ENCODE assay signal across 12 cellular contexts in genomic region chr18:54822872-54823845, GRCh38. TPM values are rescaled to one million over a fixed set of nuclear protein-coding genes. Genes with fewer than 3 reads are reported as not detected.
DNase-seq lines count a peak whose midpoint lies in the region; TF ChIP-seq lines count a peak whose summit lies in the region.
"Had no signal": no experiment of that assay in that cellular context is flagged by ENCODE, and none has a peak within 500 bp of the region (broad histone marks: within the 10 kb centered on the region; RNA-seq: fewer than 3 reads in every experiment).

No MANE protein-coding gene starts in this region.

- no peaks in the 10 kb centered on the region for H3K36me3 ChIP-seq in kidney epithelial cell (ENCODE audit: control insufficient read depth, insufficient read depth, low read length)
- no peaks in the 10 kb centered on the region for H3K36me3 ChIP-seq in transverse colon
- H3K36me3 ChIP-seq: spleen had no signal

- no peak for TF ChIP-seq CTCF in astrocyte of the cerebellum (IDR thresholded peaks at IDR 0.05; ENCODE audit: low read depth, low read length, missing control alignments)
- no peak for TF ChIP-seq CTCF in kidney epithelial cell (IDR thresholded peaks at IDR 0.05; ENCODE audit: insufficient read depth, low read length, poor library complexity, severe bottlenecking)
- TF ChIP-seq CTCF in transverse colon (IDR thresholded peaks at IDR 0.05): no peak

- in situ Hi-C loops in KBM-7 (cut with MboI; ENCODE audit: low pct_unique_long_range_greater_than_20kb, low sequenced_read_pairs) (no loop called here), astrocyte of the cerebellum (cut with HindIII; ENCODE audit: low sequenced_read_pairs) (no loop called here), transverse colon (cut with MboI; ENCODE audit: low pct_ligation_motif_present in 1 of 4, low pct_unique_long_range_greater_than_20kb in 1 of 4, low sequenced_read_pairs in 3 of 4) (no loop called here)

- 82 to 84% methylated on average over 6 of the region's 6 CpGs for WGBS in transverse colon (ENCODE audit: low coverage in 1 of 2), 2 donors

- TF ChIP-seq POLR2A in transverse colon (IDR thresholded peaks at IDR 0.05): no peak

- peaks cover 0 to 5% (median 2%) of the 10 kb centered on the region in 4 donors for H3K4me1 ChIP-seq in transverse colon

- H3K27ac ChIP-seq in caudate nucleus (ENCODE audit: low read depth, low read length) (no peak overlapping the region), transverse colon (no peak overlapping the region)
- H3K27ac ChIP-seq: spleen had no signal

- no peaks in the 10 kb centered on the region for H3K9me3 ChIP-seq in transverse colon
- H3K9me3 ChIP-seq: spleen had no signal

- no peak overlapping the region for H3K4me3 ChIP-seq in astrocyte of the cerebellum (ENCODE audit: low read depth, low read length)
- H3K4me3 ChIP-seq in kidney epithelial cell (ENCODE audit: low read depth, low read length): no peak overlapping the region
- H3K4me3 ChIP-seq in transverse colon: no peak overlapping the region
- H3K4me3 ChIP-seq: spleen had no signal

- DNase-seq in AG08395 (ENCODE audit: low spot score) (peak; percentile 48), KBM-7 (peak; percentile 18), astrocyte of the cerebellum (ENCODE audit: low read depth) (peak; percentile 63), kidney epithelial cell (ENCODE audit: low read depth) (peak; percentile 57), caudate nucleus (lab: John Stamatoyannopoulos, UW) (no peak), NCI-H1694 treated with DMSO at 0.1 percent for 48 hours (lab: John Stamatoyannopoulos, UW) (no peak), amniotic stem cell (lab: John Stamatoyannopoulos, UW) (no peak), transverse colon (no peak)
- DNase-seq: hypothalamus, KG1, NCI-H524, spleen had no signal

- no peak for TF ChIP-seq EP300 in transverse colon (IDR thresholded peaks at IDR 0.05; ENCODE audit: low read depth)

- H3K27me3 ChIP-seq in kidney epithelial cell (ENCODE audit: control insufficient read depth, insufficient read depth, low read length): no peaks in the 10 kb centered on the region
- no peaks in the 10 kb centered on the region for H3K27me3 ChIP-seq in transverse colon

- intact Hi-C loops in transverse colon (cut with DNase I; ENCODE audit: low total_unique reads): no loop called here

RNA-seq across cellular contexts. Expression of gene RAB27B, which starts 5.1 kb away (rescaled TPM):
- 0.96 and 1.6 TPM in 2 replicates for total RNA-seq in kidney epithelial cell
- total RNA-seq in transverse colon: 1 to 10 TPM; 1.2 to 6.0 (median 3.5) TPM

Comparison
In these comparisons a context has a peak if more than half of its experiments do, and no peak if none do; other contexts are left out.
1. DNase-seq: peak in AG08395 (single experiment), KBM-7 (single experiment), astrocyte of the cerebellum (single experiment) and kidney epithelial cell (single experiment); none in caudate nucleus (0 of 61), NCI-H1694 treated with DMSO at 0.1 percent for 48 hours (single experiment), amniotic stem cell (single experiment) and transverse colon (single experiment).